32 cellular contexts compared by ENCODE assay signal in genomic region chr4:108926058-108926457, GRCh38.
A peak's percentile ranks its signal among the peaks of the same experiment; 100 is the strongest.
DNase-seq lines count a peak whose midpoint lies in the region; FAIRE-seq and TF ChIP-seq lines count a peak whose summit lies in the region.
"Had no signal": no experiment of that assay in that cellular context is flagged by ENCODE, and none has a peak within 500 bp of the region (broad histone marks: within the 10 kb centered on the region; RNA-seq: fewer than 3 reads in every experiment).

No MANE protein-coding gene starts in this region.

- no peak for TF ChIP-seq POLR2A in NB4 (IDR thresholded peaks at IDR 0.05; ENCODE audit: extremely low read depth, insufficient read length)

- H3K4me1 ChIP-seq in small intestine (ENCODE audit: control insufficient read depth in 2 of 2, insufficient read depth in 1 of 2, low read depth in 1 of 2, low read length in 1 of 2) (no peaks in the 10 kb centered on the region), SJCRH30 (no peaks in the 10 kb centered on the region)
- H3K4me1 ChIP-seq: pancreas, SJSA1 had no signal

- DNase-seq in NOMO-1 treated with DMSO at 0.1 percent for 48 hours (lab: John Stamatoyannopoulos, UW; ENCODE audit: unreplicated experiment) = peak; percentile 28
- DNase-seq in NOMO-1 treated with dmso at 0.1 percent for 144 hours (lab: John Stamatoyannopoulos, UW; ENCODE audit: unreplicated experiment) = no peak
- peak; percentile 10 for DNase-seq in NB4 (ENCODE audit: low read depth)
- peak; percentile 28 for DNase-seq in fibroblast of peridontal ligament (ENCODE audit: extremely low read depth)
- DNase-seq in small intestine = no peak
- DNase-seq in NCI-H510A (lab: John Stamatoyannopoulos, UW) = no peak
- no peak for DNase-seq in HT-29 (ENCODE audit: low spot score)
- DNase-seq in SJCRH30 = no peak
- DNase-seq: activated CD4-positive, alpha-beta T cell treated with anti-CD3 and anti-CD28 coated beads for 48 hours; activated naive CD4-positive, alpha-beta T cell treated with anti-CD3 and anti-CD28 coated beads, Interleukin-2, amount 10 ng/mL, durations not matched to agents 7 days and 5 days; AML-193; amniotic stem cell; CD8-positive, alpha-beta memory T cell; effector CD4-positive, alpha-beta T cell; H7; NCI-H1436; NCI-H2107; NCI-H446; NCI-H82; pancreas; stimulated activated CD4-positive, alpha-beta T cell treated with anti-CD3 and anti-CD28 coated beads, Interleukin-1b, Interleukin-23, amount 100 ng/mL, for 48 hours; stimulated activated naive CD4-positive, alpha-beta T cell treated with Interleukin-2 at 50 U/mL for 16 hours; T1000; WERI-Rb-1 had no signal

- no peaks in the 10 kb centered on the region for H3K9me3 ChIP-seq in small intestine (ENCODE audit: control insufficient read depth, low read depth)
- H3K9me3 ChIP-seq in SJCRH30 (replicated peaks) = no peaks in the 10 kb centered on the region
- H3K9me3 ChIP-seq: pancreas, SJSA1 had no signal

- H3K27ac ChIP-seq in small intestine (ENCODE audit: low read depth in 1 of 2, low read length in 1 of 2) (no peak overlapping the region), SJCRH30 (no peak overlapping the region)
- H3K27ac ChIP-seq: 22Rv1, epithelial cell of prostate, HL-60, KMS-11, pancreas, SJSA1, WERI-Rb-1 had no signal

- TF ChIP-seq CTCF in NB4 (IDR thresholded peaks at IDR 0.05; ENCODE audit: low read depth, low read length) = no peak

- no peaks in the 10 kb centered on the region for H3K27me3 ChIP-seq in small intestine (ENCODE audit: control insufficient read depth in 2 of 2, insufficient read depth in 2 of 2, low read length in 2 of 2)
- H3K27me3 ChIP-seq in SJCRH30 = no peaks in the 10 kb centered on the region
- H3K27me3 ChIP-seq: SJSA1 had no signal

- H3K36me3 ChIP-seq in small intestine (ENCODE audit: control insufficient read depth in 2 of 2, insufficient read depth in 2 of 2, low read length in 2 of 2) = no peaks in the 10 kb centered on the region
- H3K36me3 ChIP-seq in SJCRH30 = no peaks in the 10 kb centered on the region
- H3K36me3 ChIP-seq: pancreas, SJSA1, WERI-Rb-1 had no signal

- H3K4me3 ChIP-seq in NB4 (ENCODE audit: low read depth, low read length) = no peak overlapping the region
- no peak overlapping the region for H3K4me3 ChIP-seq in small intestine (ENCODE audit: low read depth in 1 of 2, low read length in 2 of 2)
- H3K4me3 ChIP-seq in SJCRH30 = no peak overlapping the region
- H3K4me3 ChIP-seq: GM12878, lung, pancreas, SJSA1 had no signal

- 79 to 86% (median 81%) methylated on average over 1 of the region's 1 CpG for WGBS in small intestine, 3 donors

- FAIRE-seq in small intestine (lab: Jason Lieb, UNC) = peak; percentile 5
- FAIRE-seq: frontal cortex, GM12878, pancreas had no signal

Comparison
In these comparisons a context has a peak if more than half of its experiments do, and no peak if none do; other contexts are left out.
1. DNase-seq: peak in NOMO-1 treated with DMSO at 0.1 percent for 48 hours (single experiment), NB4 (single experiment) and fibroblast of peridontal ligament (single experiment); none in NOMO-1 treated with dmso at 0.1 percent for 144 hours (single experiment), small intestine (single experiment), NCI-H510A (single experiment), HT-29 (single experiment) and SJCRH30 (0 of 2).